19 cellular contexts compared by ENCODE assay signal in the genomic region with DNA sequence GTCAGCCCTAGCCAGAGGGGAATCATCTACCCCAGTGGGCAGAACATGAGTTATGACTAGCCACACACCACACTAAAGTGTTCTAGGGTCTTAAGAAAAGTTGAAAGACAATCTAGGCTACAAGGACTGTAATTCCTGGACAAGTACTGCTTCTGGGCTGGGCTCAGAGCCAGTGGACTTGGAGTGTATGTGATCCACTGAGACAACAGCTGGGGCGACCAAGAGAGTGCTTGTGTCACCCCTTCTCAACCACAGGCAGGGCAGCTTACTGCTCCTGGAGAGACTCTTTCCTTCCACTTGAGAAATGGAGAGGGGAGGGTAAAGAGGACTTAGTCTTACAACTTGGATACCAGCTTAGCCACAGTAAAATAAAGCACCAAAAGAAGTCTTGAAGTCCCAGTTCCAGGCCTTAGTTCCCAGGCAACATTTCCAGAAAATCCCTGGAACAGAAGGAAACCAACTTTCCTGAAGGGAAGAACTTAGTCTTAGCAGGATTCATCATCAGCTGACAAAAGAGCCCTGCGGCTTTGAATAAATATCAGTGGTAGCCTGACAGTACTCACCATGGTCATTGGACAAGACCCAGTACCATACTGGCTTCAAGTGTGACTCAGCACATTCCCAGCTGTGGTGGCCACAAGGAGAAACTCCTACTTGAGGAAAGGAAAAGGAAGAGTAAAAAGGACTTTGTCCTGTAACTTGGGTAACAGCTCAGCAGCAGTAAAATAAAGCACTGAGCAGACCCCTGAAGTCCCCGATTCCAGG.
DNase-seq lines count a peak whose midpoint lies in the region; ATAC-seq, FAIRE-seq and TF ChIP-seq lines count a peak whose summit lies in the region.
"Had no signal": no experiment of that assay in that cellular context is flagged by ENCODE, and none has a peak within 500 bp of the region (broad histone marks: within the 10 kb centered on the region; RNA-seq: fewer than 3 reads in every experiment).

No MANE protein-coding gene starts in this region.

- no peak overlapping the region for H3K9ac ChIP-seq in HepG2 (ENCODE audit: insufficient read depth, low read depth, low read length)
- H3K9ac ChIP-seq: BLaER1 treated with 17β-estradiol and CSF1 and Interleukin-3, amounts not matched to agents 10 nM and 100 nM had no signal

- H3K27ac ChIP-seq in HepG2 (ENCODE audit: extremely low read length, insufficient read depth, low read length) (no peak overlapping the region), right lobe of liver (no peak overlapping the region)
- H3K27ac ChIP-seq: BLaER1 treated with 17β-estradiol and CSF1 and Interleukin-3, amounts not matched to agents 10 nM and 100 nM; esophagus muscularis mucosa; thoracic aorta had no signal

- no peak for TF ChIP-seq POLR2A in HepG2 (IDR thresholded peaks at IDR 0.05; ENCODE audit: insufficient read depth in 1 of 2, low read depth in 2 of 2, low read length in 2 of 2)
- TF ChIP-seq POLR2A in right lobe of liver (IDR thresholded peaks at IDR 0.05), result no peak

- TF ChIP-seq RAD21 in HepG2 (CRISPR knock-in tag; IDR thresholded peaks at IDR 0.05), result no peak

- intact Hi-C loops in HepG2 (cut with micrococcal nuclease; ENCODE audit: unreplicated experiment), result no loop called here
- intact Hi-C loops in right lobe of liver (cut with DNase I), result no loop called here
- intact Hi-C loops in left cardiac atrium (cut with DNase I), result no loop called here

- no peaks in the 10 kb centered on the region for H4K20me1 ChIP-seq in HepG2 (ENCODE audit: insufficient read depth, low read length)
- H4K20me1 ChIP-seq: BLaER1 treated with 17β-estradiol and CSF1 and Interleukin-3, amounts not matched to agents 10 nM and 100 nM had no signal

- no peaks in the 10 kb centered on the region for H3K79me2 ChIP-seq in HepG2 (ENCODE audit: insufficient read depth, low read length)

- H3K27me3 ChIP-seq in HepG2 (ENCODE audit: control insufficient read depth in 1 of 2, insufficient read depth in 2 of 2, low read length in 2 of 2) (no peaks in the 10 kb centered on the region), right lobe of liver (no peaks in the 10 kb centered on the region)
- H3K27me3 ChIP-seq: BLaER1 treated with 17β-estradiol and CSF1 and Interleukin-3, amounts not matched to agents 10 nM and 100 nM; esophagus muscularis mucosa had no signal

- CTCF ChIA-PET in HepG2 (lab: Yijun Ruan, JAX; ENCODE audit: low intra/inter-chr PET ratio, low total read pairs), result no interaction called here

- 0 out of 2 replicates have a peak, but pooled peaks cover 8% of the 10 kb centered on the region for H3K9me3 ChIP-seq in HepG2 (ENCODE audit: low read length)
- H3K9me3 ChIP-seq in right lobe of liver, result no peaks in the 10 kb centered on the region
- H3K9me3 ChIP-seq: BLaER1 treated with 17β-estradiol and CSF1 and Interleukin-3, amounts not matched to agents 10 nM and 100 nM; esophagus muscularis mucosa; thoracic aorta had no signal

- POLR2A ChIA-PET in HepG2 (lab: Yijun Ruan, JAX), result no interaction called here

- WGBS in HepG2 (ENCODE audit: low lambda C conversion rate), result 0% methylated on average over 3 of the region's 3 CpGs
- 53% methylated on average over 2 of the region's 3 CpGs for WGBS in right lobe of liver (ENCODE audit: insufficient coverage, low coverage, low lambda C conversion rate, missing lambda C conversion rate)

- no peak overlapping the region for H2AFZ ChIP-seq in HepG2 (ENCODE audit: low read length)

- H3K36me3 ChIP-seq in HepG2 (replicated peaks in 1 of 2; ENCODE audit: control insufficient read depth in 1 of 2, insufficient read depth in 2 of 2, low read length in 2 of 2) (no peaks in the 10 kb centered on the region), right lobe of liver (no peaks in the 10 kb centered on the region)
- H3K36me3 ChIP-seq: BLaER1 treated with 17β-estradiol and CSF1 and Interleukin-3, amounts not matched to agents 10 nM and 100 nM; esophagus muscularis mucosa; thoracic aorta had no signal

- H3K4me1 ChIP-seq in HepG2 (ENCODE audit: insufficient read depth, low read length) (no peaks in the 10 kb centered on the region), right lobe of liver (no peaks in the 10 kb centered on the region)
- H3K4me1 ChIP-seq: BLaER1 treated with 17β-estradiol and CSF1 and Interleukin-3, amounts not matched to agents 10 nM and 100 nM; esophagus muscularis mucosa had no signal

- BruUV-seq in HepG2 (replicated peaks; lab: Mats Ljungman, UMichigan), result no TSS peak

- no peak for FAIRE-seq in HepG2 (lab: Jason Lieb, UNC)

- TF ChIP-seq EP300 in HepG2 (IDR thresholded peaks at IDR 0.05; ENCODE audit: low read depth in 2 of 2, low read length in 2 of 2) (no peak), HepG2 (CRISPR knock-in tag; IDR thresholded peaks at IDR 0.05; ENCODE audit: borderline replicate concordance) (no peak)

- ATAC-seq in HepG2, result no peak
- ATAC-seq in right lobe of liver, result no peak
- ATAC-seq in HG03095 (IDR thresholded peaks at IDR 0.05; ENCODE audit: unreplicated experiment), result no peak
- no peak for ATAC-seq in HG03521 (IDR thresholded peaks at IDR 0.05; ENCODE audit: unreplicated experiment)
- no peak for ATAC-seq in left cardiac atrium
- ATAC-seq: activated CD4-positive, CD25-positive, alpha-beta regulatory T cell treated with anti-CD3 and anti-CD28 coated beads, Interleukin-2, amount 50 U/mL, for 24 hours; stimulated activated memory B cell treated with anti-CD40 and anti-IgM and Interleukin-4, amounts not matched to agents 10 μg/mL and 1 μg/mL and 100 μg/mL, for 72 hours had no signal

- in situ Hi-C loops in HepG2 (cut with HindIII; ENCODE audit: extremely low pct_ligation_motif_present, low pct_unique_long_range_greater_than_20kb), result no loop called here

- DNase-seq in HepG2 (ENCODE audit: low spot score), result no peak
- DNase-seq in right lobe of liver, result no peak
- peak; percentile 64 for DNase-seq in amniotic epithelial cell (ENCODE audit: low read depth)
- DNase-seq in foreskin melanocyte, result peak; percentile 42
- no peak for DNase-seq in OCI-M1 (lab: John Stamatoyannopoulos, UW)
- DNase-seq in left cardiac atrium, result no peak
- DNase-seq: 8988T; activated naive CD8-positive, alpha-beta T cell treated with anti-CD3 and anti-CD28 coated beads, Interleukin-2, amount 10 ng/mL, durations not matched to agents 7 days and 5 days; DMS153; NCI-H187 treated with DMSO at 0.1 percent for 48 hours; NCI-H510A; stimulated activated CD4-positive, alpha-beta T cell treated with anti-CD3 and anti-CD28 coated beads, Interleukin-12 subunit alpha, Interleukin-12 subunit beta, amount 100 ng/mL, for 4 hours had no signal

- H3K4me2 ChIP-seq in HepG2 (ENCODE audit: low read depth, low read length), result no peak overlapping the region
- H3K4me2 ChIP-seq: BLaER1 treated with 17β-estradiol and CSF1 and Interleukin-3, amounts not matched to agents 10 nM and 100 nM had no signal

- TF ChIP-seq CTCF in HepG2 (CRISPR knock-in tag; IDR thresholded peaks at IDR 0.05) (no peak), right lobe of liver (IDR thresholded peaks at IDR 0.05) (no peak)

- H3K4me3 ChIP-seq in HepG2 (replicated peaks in 1 of 3; ENCODE audit: insufficient read depth in 1 of 3, low read depth in 2 of 3, low read length in 3 of 3), result no peak overlapping the region
- H3K4me3 ChIP-seq in right lobe of liver, result no peak overlapping the region
- H3K4me3 ChIP-seq: BLaER1 treated with 17β-estradiol and CSF1 and Interleukin-3, amounts not matched to agents 10 nM and 100 nM; esophagus muscularis mucosa; thoracic aorta had no signal

TF ChIP-seq in HepG2, 621 proteins besides CTCF, POLR2A, EP300 and RAD21:
- TF ChIP-seq, protein P1, sequence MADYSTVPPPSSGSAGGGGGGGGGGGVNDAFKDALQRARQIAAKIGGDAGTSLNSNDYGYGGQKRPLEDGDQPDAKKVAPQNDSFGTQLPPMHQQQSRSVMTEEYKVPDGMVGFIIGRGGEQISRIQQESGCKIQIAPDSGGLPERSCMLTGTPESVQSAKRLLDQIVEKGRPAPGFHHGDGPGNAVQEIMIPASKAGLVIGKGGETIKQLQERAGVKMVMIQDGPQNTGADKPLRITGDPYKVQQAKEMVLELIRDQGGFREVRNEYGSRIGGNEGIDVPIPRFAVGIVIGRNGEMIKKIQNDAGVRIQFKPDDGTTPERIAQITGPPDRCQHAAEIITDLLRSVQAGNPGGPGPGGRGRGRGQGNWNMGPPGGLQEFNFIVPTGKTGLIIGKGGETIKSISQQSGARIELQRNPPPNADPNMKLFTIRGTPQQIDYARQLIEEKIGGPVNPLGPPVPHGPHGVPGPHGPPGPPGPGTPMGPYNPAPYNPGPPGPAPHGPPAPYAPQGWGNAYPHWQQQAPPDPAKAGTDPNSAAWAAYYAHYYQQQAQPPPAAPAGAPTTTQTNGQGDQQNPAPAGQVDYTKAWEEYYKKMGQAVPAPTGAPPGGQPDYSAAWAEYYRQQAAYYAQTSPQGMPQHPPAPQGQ (CRISPR knock-in tag; IDR thresholded peaks at IDR 0.05; ENCODE audit: borderline replicate concordance), result no peak
- no peak for TF ChIP-seq KLF6 (CRISPR knock-in tag; IDR thresholded peaks at IDR 0.05)
- TF ChIP-seq, protein P2, sequence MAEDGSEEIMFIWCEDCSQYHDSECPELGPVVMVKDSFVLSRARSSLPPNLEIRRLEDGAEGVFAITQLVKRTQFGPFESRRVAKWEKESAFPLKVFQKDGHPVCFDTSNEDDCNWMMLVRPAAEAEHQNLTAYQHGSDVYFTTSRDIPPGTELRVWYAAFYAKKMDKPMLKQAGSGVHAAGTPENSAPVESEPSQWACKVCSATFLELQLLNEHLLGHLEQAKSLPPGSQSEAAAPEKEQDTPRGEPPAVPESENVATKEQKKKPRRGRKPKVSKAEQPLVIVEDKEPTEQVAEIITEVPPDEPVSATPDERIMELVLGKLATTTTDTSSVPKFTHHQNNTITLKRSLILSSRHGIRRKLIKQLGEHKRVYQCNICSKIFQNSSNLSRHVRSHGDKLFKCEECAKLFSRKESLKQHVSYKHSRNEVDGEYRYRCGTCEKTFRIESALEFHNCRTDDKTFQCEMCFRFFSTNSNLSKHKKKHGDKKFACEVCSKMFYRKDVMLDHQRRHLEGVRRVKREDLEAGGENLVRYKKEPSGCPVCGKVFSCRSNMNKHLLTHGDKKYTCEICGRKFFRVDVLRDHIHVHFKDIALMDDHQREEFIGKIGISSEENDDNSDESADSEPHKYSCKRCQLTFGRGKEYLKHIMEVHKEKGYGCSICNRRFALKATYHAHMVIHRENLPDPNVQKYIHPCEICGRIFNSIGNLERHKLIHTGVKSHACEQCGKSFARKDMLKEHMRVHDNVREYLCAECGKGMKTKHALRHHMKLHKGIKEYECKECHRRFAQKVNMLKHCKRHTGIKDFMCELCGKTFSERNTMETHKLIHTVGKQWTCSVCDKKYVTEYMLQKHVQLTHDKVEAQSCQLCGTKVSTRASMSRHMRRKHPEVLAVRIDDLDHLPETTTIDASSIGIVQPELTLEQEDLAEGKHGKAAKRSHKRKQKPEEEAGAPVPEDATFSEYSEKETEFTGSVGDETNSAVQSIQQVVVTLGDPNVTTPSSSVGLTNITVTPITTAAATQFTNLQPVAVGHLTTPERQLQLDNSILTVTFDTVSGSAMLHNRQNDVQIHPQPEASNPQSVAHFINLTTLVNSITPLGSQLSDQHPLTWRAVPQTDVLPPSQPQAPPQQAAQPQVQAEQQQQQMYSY (CRISPR knock-in tag; IDR thresholded peaks at IDR 0.05), result no peak
- TF ChIP-seq SYNCRIP (IDR thresholded peaks at IDR 0.05; ENCODE audit: insufficient read depth, low read depth, low read length), result no peak
- TF ChIP-seq NFE2L2 (IDR thresholded peaks at IDR 0.05; ENCODE audit: low read length), result peak; percentile 47
- no peak for TF ChIP-seq ZNF274 (CRISPR knock-in tag; IDR thresholded peaks at IDR 0.05)

Comparison
In these comparisons a context has a peak if more than half of its experiments do, and no peak if none do; other contexts are left out.
1. DNase-seq: peak in amniotic epithelial cell (single experiment) and foreskin melanocyte (single experiment); none in HepG2 (single experiment), right lobe of liver (0 of 3), OCI-M1 (single experiment) and left cardiac atrium (single experiment).